17 cellular contexts compared by ENCODE assay signal in genomic region chr4:188554413-188554812, GRCh38.
DNase-seq lines count a peak whose midpoint lies in the region; FAIRE-seq and TF ChIP-seq lines count a peak whose summit lies in the region.
"Had no signal": no experiment of that assay in that cellular context is flagged by ENCODE, and none has a peak within 500 bp of the region (broad histone marks: within the 10 kb centered on the region; RNA-seq: fewer than 3 reads in every experiment).

No MANE protein-coding gene starts in this region.

- H3K9me2 ChIP-seq in Karpas-422 (replicated peaks; ENCODE audit: insufficient read depth, low read length) = no peaks in the 10 kb centered on the region

- H3K9me3 ChIP-seq in H1 (ENCODE audit: insufficient read depth in 2 of 2, low read depth in 1 of 2, low read length in 1 of 2) (no peaks in the 10 kb centered on the region), neural progenitor cell (ENCODE audit: low read depth) (no peaks in the 10 kb centered on the region), Karpas-422 (ENCODE audit: low read length) (no peaks in the 10 kb centered on the region), uterus (no peaks in the 10 kb centered on the region)
- H3K9me3 ChIP-seq: BLaER1 had no signal

- H4K5ac ChIP-seq in H1 (ENCODE audit: insufficient read length, low read depth, low read length) = no peak overlapping the region

- FAIRE-seq in H1 (lab: Jason Lieb, UNC) = no peak
- FAIRE-seq: GM19239, H54 had no signal

- TF ChIP-seq CTCF in H1 (IDR thresholded peaks at IDR 0.05; ENCODE audit: control extremely low read depth in 1 of 3, insufficient read depth in 1 of 3, low read depth in 1 of 3, low read length in 3 of 3) (no peak), neural progenitor cell (IDR thresholded peaks at IDR 0.05) (no peak), uterus (IDR thresholded peaks at IDR 0.05) (no peak)

- no peaks in the 10 kb centered on the region for H3F3A ChIP-seq in neural progenitor cell (ENCODE audit: low read depth)

- H3K4me1 Mint-ChIP-seq in neural progenitor cell = peaks cover 5% of the 10 kb centered on the region

- no peak overlapping the region for H3K27ac Mint-ChIP-seq in neural progenitor cell

- CTCF ChIA-PET in H1 (lab: Charles Lee; ENCODE audit: partially characterized antibody) = no interaction called here

- no peak overlapping the region for H3K14ac ChIP-seq in H1 (ENCODE audit: insufficient read length)

- no peak overlapping the region for H2BK5ac ChIP-seq in H1 (ENCODE audit: low read depth, low read length)

- H2BK120ac ChIP-seq in H1 (replicated peaks; ENCODE audit: low read depth, low read length) = no peak overlapping the region

- POLR2A ChIA-PET in H1 (lab: Charles Lee; ENCODE audit: partially characterized antibody) = no interaction called here

- H4K20me1 ChIP-seq in H1 (replicated peaks in 1 of 2; ENCODE audit: control insufficient read depth in 1 of 2, insufficient read depth in 2 of 2, low read length in 2 of 2) (no peaks in the 10 kb centered on the region), neural progenitor cell (ENCODE audit: low read depth) (no peaks in the 10 kb centered on the region), Karpas-422 (ENCODE audit: insufficient read depth, low read depth, low read length) (no peaks in the 10 kb centered on the region)
- H4K20me1 ChIP-seq: BLaER1 had no signal

- no peak overlapping the region for H2BK12ac ChIP-seq in H1 (ENCODE audit: low read depth, low read length)

- no peak overlapping the region for H3K4me3 Mint-ChIP-seq in neural progenitor cell

- H3K36me3 Mint-ChIP-seq in neural progenitor cell = no peaks in the 10 kb centered on the region

- H3K18ac ChIP-seq in H1 (ENCODE audit: extremely low read depth, low read length) = no peak overlapping the region

- H2AFZ ChIP-seq in H1 (ENCODE audit: low read length) (no peak overlapping the region), neural progenitor cell (replicated peaks) (peak overlapping the region; percentile 39), Karpas-422 (ENCODE audit: low read length) (no peak overlapping the region)

- DNase-seq in NCI-H748 (lab: John Stamatoyannopoulos, UW; ENCODE audit: unreplicated experiment) (peak; percentile 0), NCI-H748 treated with DMSO at 0.1 percent for 48 hours (lab: John Stamatoyannopoulos, UW) (no peak), H1 (ENCODE audit: low read depth in 1 of 2, low spot score in 2 of 2) (no peak), neural progenitor cell (ENCODE audit: low spot score) (no peak), Karpas-422 (no peak), uterus (no peak)
- DNase-seq in stimulated activated CD4-positive, alpha-beta T cell treated with anti-CD3 and anti-CD28 coated beads, Interleukin-15, amount 100 ng/mL, for 24 hours = no peak
- DNase-seq: 8988T, AML-193, DMS 273 treated with DMSO at 0.1 percent for 48 hours, DMS79 treated with DMSO at 0.1 percent for 48 hours, EL, GDM1 had no signal

- H3K4me3 ChIP-seq in H1 (ENCODE audit: extremely low read depth in 1 of 4, insufficient read depth in 2 of 4, low read depth in 3 of 4, low read length in 4 of 4) (no peak overlapping the region), neural progenitor cell (no peak overlapping the region), Karpas-422 (ENCODE audit: low read length) (no peak overlapping the region), uterus (no peak overlapping the region)
- H3K4me3 ChIP-seq: BLaER1 had no signal

- no peak overlapping the region for H2BK15ac ChIP-seq in H1 (ENCODE audit: low read length)

- TF ChIP-seq POLR2A in H1 (IDR thresholded peaks at IDR 0.05; ENCODE audit: control extremely low read depth in 1 of 2, low read depth in 2 of 2, low read length in 2 of 2) (no peak), uterus (IDR thresholded peaks at IDR 0.05) (no peak)

- H3K79me2 ChIP-seq in H1 (ENCODE audit: control insufficient read depth in 1 of 2, insufficient read depth in 2 of 2, low read length in 2 of 2) (no peaks in the 10 kb centered on the region), neural progenitor cell (ENCODE audit: low read depth) (no peaks in the 10 kb centered on the region), Karpas-422 (ENCODE audit: low read length) (no peaks in the 10 kb centered on the region)

- H2BK20ac ChIP-seq in H1 (ENCODE audit: low read length) = no peak overlapping the region

- no peak for TF ChIP-seq EP300 in H1 (IDR thresholded peaks at IDR 0.05; ENCODE audit: borderline replicate concordance in 1 of 2, low read depth in 2 of 2, low read length in 2 of 2)

- H3K9ac ChIP-seq in H1 (replicated peaks in 1 of 4; ENCODE audit: extremely low read depth in 1 of 4, low read depth in 3 of 4, low read length in 3 of 4) (no peak overlapping the region), neural progenitor cell (no peak overlapping the region), Karpas-422 (ENCODE audit: low read length) (no peak overlapping the region)
- H3K9ac ChIP-seq: BLaER1 had no signal

- intact Hi-C loops in uterus (cut with DNase I; ENCODE audit: low total_unique reads) = no loop called here

- no peaks in the 10 kb centered on the region for H3K79me1 ChIP-seq in H1 (ENCODE audit: low read depth, low read length)

- no peaks in the 10 kb centered on the region for H3K9me3 Mint-ChIP-seq in neural progenitor cell

- H3K56ac ChIP-seq in H1 (replicated peaks; ENCODE audit: insufficient read length, low read depth, low read length) = no peak overlapping the region

- H3K27me3 ChIP-seq in H1 (replicated peaks in 1 of 4; ENCODE audit: control insufficient read depth in 3 of 4, extremely low read depth in 1 of 4, insufficient read depth in 3 of 4, low read length in 3 of 4) = no peaks in the 10 kb centered on the region
- no peaks in the 10 kb centered on the region for H3K27me3 ChIP-seq in neural progenitor cell
- no peaks in the 10 kb centered on the region for H3K27me3 ChIP-seq in Karpas-422 (ENCODE audit: low read length)
- no peaks in the 10 kb centered on the region for H3K27me3 ChIP-seq in uterus
- H3K27me3 ChIP-seq: BLaER1 had no signal

- H4K91ac ChIP-seq in H1 (replicated peaks; ENCODE audit: insufficient read length, low read length) = no peak overlapping the region

- H3K36me3 ChIP-seq in H1 (ENCODE audit: control insufficient read depth in 2 of 4, insufficient read depth in 4 of 4, low read length in 3 of 4) = no peaks in the 10 kb centered on the region
- no peaks in the 10 kb centered on the region for H3K36me3 ChIP-seq in neural progenitor cell
- H3K36me3 ChIP-seq in Karpas-422 (ENCODE audit: insufficient read depth, low read length) = no peaks in the 10 kb centered on the region
- H3K36me3 ChIP-seq in uterus = no peaks in the 10 kb centered on the region
- H3K36me3 ChIP-seq: BLaER1 had no signal

- H3K4me2 ChIP-seq in H1 (ENCODE audit: insufficient read depth in 1 of 2, low read depth in 2 of 2, low read length in 2 of 2) (no peak overlapping the region), neural progenitor cell (no peak overlapping the region), Karpas-422 (ENCODE audit: low read depth, low read length, poor library complexity, severe bottlenecking) (no peak overlapping the region)
- H3K4me2 ChIP-seq: BLaER1 had no signal

- H3K27ac ChIP-seq in H1 (ENCODE audit: low read depth, low read length) (no peak overlapping the region), neural progenitor cell (no peak overlapping the region), Karpas-422 (ENCODE audit: low read length) (no peak overlapping the region), uterus (no peak overlapping the region)
- H3K27ac ChIP-seq: BLaER1, HL-60 had no signal

- H3K4ac ChIP-seq in H1 (replicated peaks; ENCODE audit: insufficient read length, low read depth, low read length) = no peak overlapping the region

- no peaks in the 10 kb centered on the region for H3K27me3 Mint-ChIP-seq in neural progenitor cell (ENCODE audit: insufficient read depth, low read depth)

- no peak overlapping the region for H3K23ac ChIP-seq in H1 (ENCODE audit: insufficient read length)

- no peak overlapping the region for H2AK5ac ChIP-seq in H1 (ENCODE audit: low read depth, low read length)

- no peaks in the 10 kb centered on the region for H3K4me1 ChIP-seq in H1 (replicated peaks in 1 of 4; ENCODE audit: control insufficient read depth in 3 of 4, insufficient read depth in 4 of 4, low read length in 3 of 4)
- no peaks in the 10 kb centered on the region for H3K4me1 ChIP-seq in neural progenitor cell
- no peaks in the 10 kb centered on the region for H3K4me1 ChIP-seq in Karpas-422 (ENCODE audit: low read length)
- H3K4me1 ChIP-seq in uterus = no peaks in the 10 kb centered on the region
- H3K4me1 ChIP-seq: BLaER1 had no signal

- WGBS in H1 (ENCODE audit: extremely low coverage in 1 of 2, insufficient coverage in 1 of 2, insufficient read length in 1 of 2, insufficient replicate concordance in 2 of 2, low coverage in 1 of 2, low lambda C conversion rate in 2 of 2, missing lambda C conversion rate in 1 of 2), 2 experiments = 92% methylated on average over 4 of the region's 4 CpGs; no CpG with 5 or more reads in 1 of the 2 experiments

- peak overlapping the region; percentile 45; the same call in 1 of the 2 replicates for H4K8ac ChIP-seq in H1 (ENCODE audit: extremely low read depth, insufficient read depth, low read length)

- no peak for TF ChIP-seq RAD21 in H1 (IDR thresholded peaks at IDR 0.05 in 1 of 2, conservative IDR thresholded peaks at IDR 0.05 in 1 of 2; ENCODE audit: low read depth in 2 of 2, low read length in 2 of 2)

- no peaks in the 10 kb centered on the region for H3K23me2 ChIP-seq in H1 (ENCODE audit: low read depth, low read length)

TF ChIP-seq in H1, 55 proteins besides CTCF, POLR2A, EP300 and RAD21 (continues in another document):
- no peak for TF ChIP-seq YY1 (IDR thresholded peaks at IDR 0.05; ENCODE audit: low read depth, low read length)
- TF ChIP-seq KDM5A (IDR thresholded peaks at IDR 0.05; ENCODE audit: low read length) = no peak
- TF ChIP-seq KDM4A (IDR thresholded peaks at IDR 0.05; ENCODE audit: low read depth, low read length, severe bottlenecking) = no peak
- no peak for TF ChIP-seq ATF2 (IDR thresholded peaks at IDR 0.05; ENCODE audit: low read length)
- no peak for TF ChIP-seq E2F6 (IDR thresholded peaks at IDR 0.05)
